Comparison of ENCODE assay signal across 19 cellular contexts in genomic region chr5:53038196-53038847, GRCh38. TPM values are rescaled to one million over a fixed set of nuclear protein-coding genes. Genes with fewer than 3 reads are reported as not detected.
A peak's percentile ranks its signal among the peaks of the same experiment; 100 is the strongest.
DNase-seq lines count a peak whose midpoint lies in the region; ATAC-seq, FAIRE-seq and TF ChIP-seq lines count a peak whose summit lies in the region.
"Had no signal": no experiment of that assay in that cellular context is flagged by ENCODE, and none has a peak within 500 bp of the region (broad histone marks: within the 10 kb centered on the region; RNA-seq: fewer than 3 reads in every experiment).

No MANE protein-coding gene starts in this region.

- CTCF ChIA-PET in HEK293 (lab: Yijun Ruan, JAX) = interaction anchor here (0.5 to 0.9 kb wide), 2 partner anchors 9 to 1263 kb away, joined by 3 to 4 read pairs; no protein-coding TSS in a partner anchor

- dilution Hi-C loops in keratinocyte (cut with MboI; ENCODE audit: extremely low pct_ligation_motif_present, low sequenced_read_pairs) = no loop called here

- no peak overlapping the region for H3K27ac ChIP-seq in HEK293 (ENCODE audit: extremely low read depth, low read depth, low read length)
- H3K27ac ChIP-seq in brain microvascular endothelial cell = no peak overlapping the region
- peak overlapping the region; percentile 96 for H3K27ac ChIP-seq in keratinocyte (ENCODE audit: control insufficient read depth, insufficient read depth, low read length)
- H3K27ac ChIP-seq: ascending aorta, tibial artery, WERI-Rb-1 had no signal

- H3K4me3 ChIP-seq in HEK293 (ENCODE audit: low read depth, low read length) (no peak overlapping the region), brain microvascular endothelial cell (ENCODE audit: low read depth, low read length) (no peak overlapping the region), keratinocyte (ENCODE audit: control insufficient read depth in 2 of 3, extremely low read depth in 1 of 3, insufficient read depth in 2 of 3, low read depth in 1 of 3, low read length in 3 of 3) (peak overlapping the region in 1 of 3 experiments; percentile 8)
- H3K4me3 ChIP-seq: ascending aorta, Peyer's patch, tibial artery had no signal

- H3K9me3 ChIP-seq in HEK293 (ENCODE audit: control insufficient read depth, insufficient read depth, low read depth, low read length) (no peaks in the 10 kb centered on the region), keratinocyte (ENCODE audit: control insufficient read depth, low read depth, low read length) (no peaks in the 10 kb centered on the region)
- H3K9me3 ChIP-seq: ascending aorta, Peyer's patch, tibial artery had no signal

- H3K4me1 ChIP-seq in HEK293 (ENCODE audit: control insufficient read depth, insufficient read depth, low read length) (peaks cover 24% of the 10 kb centered on the region), keratinocyte (ENCODE audit: control insufficient read depth, extremely low read depth, insufficient read depth, low read length) (peaks cover 64% of the 10 kb centered on the region)
- H3K4me1 ChIP-seq: ascending aorta had no signal

- peaks cover 39% of the 10 kb centered on the region for H3K79me2 ChIP-seq in keratinocyte (ENCODE audit: control insufficient read depth, insufficient read depth, low read length)

- no peaks in the 10 kb centered on the region for H3K36me3 ChIP-seq in HEK293 (ENCODE audit: control insufficient read depth in 2 of 2, insufficient read depth in 1 of 2, low read length in 2 of 2)
- H3K36me3 ChIP-seq in brain microvascular endothelial cell (replicated peaks) = no peaks in the 10 kb centered on the region
- peaks cover 1 to 10% of the 10 kb centered on the region in 2 experiments for H3K36me3 ChIP-seq in keratinocyte (ENCODE audit: control insufficient read depth in 2 of 2, extremely low read depth in 1 of 2, insufficient read depth in 2 of 2, low read length in 2 of 2)
- H3K36me3 ChIP-seq: ascending aorta, tibial artery, WERI-Rb-1 had no signal

- in situ Hi-C loops in brain microvascular endothelial cell (cut with HindIII; ENCODE audit: low pct_ligation_motif_present, low sequenced_read_pairs) = no loop called here

- POLR2A ChIA-PET in HEK293 (lab: Yijun Ruan, JAX) = no interaction called here

- H3K27me3 ChIP-seq in brain microvascular endothelial cell (replicated peaks) = no peaks in the 10 kb centered on the region
- H3K27me3 ChIP-seq in keratinocyte (ENCODE audit: control insufficient read depth, extremely low read depth, insufficient read depth, low read length) = no peaks in the 10 kb centered on the region
- H3K27me3 ChIP-seq: ascending aorta, Peyer's patch, tibial artery had no signal

- no peaks in the 10 kb centered on the region for H3K9me1 ChIP-seq in keratinocyte (ENCODE audit: control insufficient read depth, extremely low read depth, insufficient read depth, low read length)

- ATAC-seq in HG03039 (IDR thresholded peaks at IDR 0.05; ENCODE audit: unreplicated experiment) (no peak), GM21576 (IDR thresholded peaks at IDR 0.05; ENCODE audit: unreplicated experiment) (no peak), GM18861 (IDR thresholded peaks at IDR 0.05; ENCODE audit: unreplicated experiment) (no peak)

- peak; percentile 99 for FAIRE-seq in keratinocyte (lab: Jason Lieb, UNC)

- peak overlapping the region; percentile 53 for H3K9ac ChIP-seq in keratinocyte (ENCODE audit: control insufficient read depth, extremely low read depth, insufficient read depth, low read length)

- peak; percentile 21 for DNase-seq in EH (ENCODE audit: low read depth)
- peak; percentile 29 for DNase-seq in brain microvascular endothelial cell
- DNase-seq in keratinocyte (ENCODE audit: low read depth, low spot score) = peak; percentile 88
- DNase-seq: activated gamma-delta T cell; DMS 273 treated with DMSO at 0.1 percent for 48 hours; H9; hypothalamus; left cardiac atrium; NCI-H2029 treated with DMSO at 0.1 percent for 48 hours; NCI-H526; Peyer's patch; stimulated activated CD4-positive, alpha-beta T cell treated with anti-CD3 and anti-CD28 coated beads, Interleukin-4, amount 100 ng/mL, for 24 hours; tibial artery; WERI-Rb-1 had no signal

- TF ChIP-seq CTCF in HEK293 (tag by site-specific recombination; IDR thresholded peaks at IDR 0.05) (no peak), brain microvascular endothelial cell (IDR thresholded peaks at IDR 0.05; ENCODE audit: low read depth, low read length, missing control alignments) (no peak), keratinocyte (optimal IDR thresholded peaks at IDR 0.05 in 1 of 3, IDR thresholded peaks at IDR 0.05 in 1 of 3, conservative IDR thresholded peaks at IDR 0.05 in 1 of 3; ENCODE audit: extremely low read depth in 1 of 3, insufficient read depth in 2 of 3, low read length in 3 of 3) (no peak)

- no peak overlapping the region for H2AFZ ChIP-seq in keratinocyte (ENCODE audit: control insufficient read depth, low read length)

- H3K4me2 ChIP-seq in keratinocyte (ENCODE audit: control insufficient read depth, extremely low read depth, insufficient read depth, low read depth, low read length) = peak overlapping the region; percentile 75

- H4K20me1 ChIP-seq in keratinocyte (ENCODE audit: control insufficient read depth, extremely low read depth, insufficient read depth, low read length) = no peaks in the 10 kb centered on the region

TF ChIP-seq in HEK293, 187 proteins besides CTCF, POLR2A, EP300 and RAD21 (continues in another document):
- TF ChIP-seq PRDM6 (tag by site-specific recombination; IDR thresholded peaks at IDR 0.05) (no peak), ZNF513 (tag by site-specific recombination; IDR thresholded peaks at IDR 0.05) (no peak), ZFP3 (tag by site-specific recombination; IDR thresholded peaks at IDR 0.05; ENCODE audit: low read depth) (no peak), ZXDB (tag by site-specific recombination; IDR thresholded peaks at IDR 0.05) (0 out of 2 replicates have a peak, but pooled peaks have one; percentile 21), PRDM10 (tag by site-specific recombination; IDR thresholded peaks at IDR 0.05) (peak; percentile 44; the same call in 1 of the 2 replicates), ZNF211 (tag by site-specific recombination; IDR thresholded peaks at IDR 0.05; ENCODE audit: low read depth) (no peak)

RNA-seq across cellular contexts. Expression of gene ITGA2, which starts 49.2 kb away (rescaled TPM):
- 75.4 to 112 TPM (median 107 TPM) in 3 replicates for polyA plus RNA-seq in keratinocyte
- 8.1 TPM for polyA plus RNA-seq in keratinocyte (2011; ENCODE audit: low read depth)
- polyA plus RNA-seq in keratinocyte (2011; cell fraction: cytosol; rRNA removed) = 14.3 and 31.7 TPM in 2 replicates
- 139 and 168 TPM in 2 replicates for polyA plus RNA-seq in keratinocyte (2011; cell fraction: nucleus; rRNA removed)
- polyA plus RNA-seq in keratinocyte (2012; ENCODE audit: low replicate concordance) = 21.1 and 96.1 TPM in 2 replicates
- polyA minus RNA-seq in keratinocyte = 143 to 270 TPM (median 175 TPM) in 3 replicates
- 71.6 TPM for polyA minus RNA-seq in keratinocyte (2011; cell fraction: cytosol; rRNA and poly(A)+ RNA removed)
- 267 and 529 TPM in 2 replicates for polyA minus RNA-seq in keratinocyte (2011; cell fraction: nucleus; rRNA and poly(A)+ RNA removed)

Comparison
In these comparisons a context has a peak if more than half of its experiments do, and no peak if none do; other contexts are left out.
1. DNase-seq: peak in every context shown above with its lines; median percentile 88 in keratinocyte; 29 in brain microvascular endothelial cell; 21 in EH.